Comparison of ENCODE assay signal across 12 cellular contexts in the genomic region with DNA sequence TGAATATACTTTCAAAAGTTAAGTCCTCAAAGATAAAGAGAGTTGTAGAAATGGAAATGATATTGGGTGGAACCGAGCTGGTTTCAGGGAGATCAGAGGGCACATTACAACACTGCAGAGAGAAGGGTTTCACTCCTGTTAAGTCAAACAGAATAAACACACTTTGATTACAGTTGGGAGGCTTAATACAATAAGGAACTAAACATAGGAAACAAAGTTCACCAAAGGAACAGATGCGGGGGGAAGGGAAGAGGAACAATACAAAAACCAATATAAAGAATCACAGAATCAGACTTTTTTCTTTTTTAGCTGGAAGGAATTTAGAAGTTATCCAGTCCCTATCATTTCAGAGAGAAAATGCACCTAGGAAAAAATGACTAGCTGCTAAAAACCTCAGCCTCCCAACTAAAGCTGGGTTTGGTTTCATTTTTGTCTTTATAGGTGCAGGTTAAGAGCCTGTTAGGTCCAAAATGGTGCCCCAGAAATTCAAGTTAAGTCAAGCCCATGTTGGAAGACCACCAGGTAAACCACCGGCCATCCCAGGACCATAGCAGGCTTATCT.
A peak's percentile ranks its signal among the peaks of the same experiment; 100 is the strongest.
DNase-seq lines count a peak whose midpoint lies in the region; ATAC-seq and TF ChIP-seq lines count a peak whose summit lies in the region.
"Had no signal": no experiment of that assay in that cellular context is flagged by ENCODE, and none has a peak within 500 bp of the region (broad histone marks: within the 10 kb centered on the region; RNA-seq: fewer than 3 reads in every experiment).

No MANE protein-coding gene starts in this region.

- peak overlapping the region; percentile 15 for H3K4me2 ChIP-seq in mammary epithelial cell (ENCODE audit: insufficient read depth, low read depth, low read length)

- DNase-seq in NB4 (ENCODE audit: low read depth) (peak; percentile 8), mammary epithelial cell (no peak), HK-2 (ENCODE audit: unreplicated experiment) (no peak), putamen (ENCODE audit: low spot score) (no peak)
- DNase-seq: EL, mesendoderm, NCI-H446 had no signal

- intact Hi-C loops in mammary epithelial cell (cut with micrococcal nuclease) = no loop called here

- no peak for TF ChIP-seq POLR2A in NB4 (IDR thresholded peaks at IDR 0.05; ENCODE audit: extremely low read depth, insufficient read length)

- H3K4me1 ChIP-seq in mammary epithelial cell (ENCODE audit: insufficient read depth, low read length) (peaks cover 52% of the 10 kb centered on the region), liver (ENCODE audit: control insufficient read depth in 4 of 4, insufficient read depth in 4 of 4, low read length in 3 of 4) (peaks cover 11 to 63% (median 56%) of the 10 kb centered on the region in 4 donors), subcutaneous abdominal adipose tissue (ENCODE audit: control insufficient read depth in 5 of 5, insufficient read depth in 5 of 5, low read length in 5 of 5) (peaks cover 2 to 46% (median 30%) of the 10 kb centered on the region in 5 donors)

- H3K9me3 ChIP-seq in mammary epithelial cell (replicated peaks; ENCODE audit: insufficient read depth, low read length) = no peaks in the 10 kb centered on the region
- no peaks in the 10 kb centered on the region for H3K9me3 ChIP-seq in liver (ENCODE audit: control insufficient read depth in 4 of 4, low read length in 3 of 4)
- H3K9me3 ChIP-seq in subcutaneous abdominal adipose tissue (ENCODE audit: control insufficient read depth in 5 of 5, low read length in 5 of 5) = no peaks in the 10 kb centered on the region

- no peaks in the 10 kb centered on the region for H3K36me3 ChIP-seq in mammary epithelial cell (ENCODE audit: insufficient read depth, low read length)
- no peaks in the 10 kb centered on the region for H3K36me3 ChIP-seq in liver (ENCODE audit: control insufficient read depth in 4 of 4, insufficient read depth in 3 of 4, low read depth in 1 of 4, low read length in 3 of 4)
- H3K36me3 ChIP-seq in subcutaneous abdominal adipose tissue (ENCODE audit: control insufficient read depth in 5 of 5, insufficient read depth in 5 of 5, low read length in 5 of 5) = peaks cover 0 to 4% (median 0%) of the 10 kb centered on the region in 5 donors

- BruUV-seq in mammary epithelial cell (replicated peaks; lab: Mats Ljungman, UMichigan) = no TSS peak

- TF ChIP-seq CTCF in NB4 (IDR thresholded peaks at IDR 0.05; ENCODE audit: low read depth, low read length) (no peak), mammary epithelial cell (conservative IDR thresholded peaks at IDR 0.05 in 1 of 2, IDR thresholded peaks at IDR 0.05 in 1 of 2; ENCODE audit: extremely low read depth in 1 of 2, insufficient read depth in 1 of 2, low read depth in 1 of 2, low read length in 2 of 2) (no peak), liver (IDR thresholded peaks at IDR 0.05; ENCODE audit: low read depth, low read length, missing input control) (no peak)

- in situ Hi-C loops in mammary epithelial cell (cut with MboI; ENCODE audit: low sequenced_read_pairs in 2 of 2) = no loop called here

- WGBS in mammary epithelial cell (ENCODE audit: low coverage, missing lambda C conversion rate) = 95% methylated on average over 3 of the region's 3 CpGs
- 18% methylated on average over 3 of the region's 3 CpGs for WGBS in liver

- dilution Hi-C loops in mammary epithelial cell (cut with HindIII; ENCODE audit: low sequenced_read_pairs) = no loop called here

- H3K4me3 ChIP-seq in NB4 (ENCODE audit: low read depth, low read length) (no peak overlapping the region), mammary epithelial cell (replicated peaks in 1 of 3; ENCODE audit: insufficient read depth in 1 of 3, low read depth in 2 of 3, low read length in 3 of 3) (no peak overlapping the region), liver (ENCODE audit: low read depth in 1 of 3, low read length in 3 of 3) (peak overlapping the region; percentile 6 to 69 (median 59)), subcutaneous abdominal adipose tissue (ENCODE audit: low read depth in 1 of 5, low read length in 5 of 5) (peak overlapping the region in 3 of 5 donors; percentile 4 to 45 (median 24))

- no peak overlapping the region for H3K9ac ChIP-seq in mammary epithelial cell (ENCODE audit: insufficient read depth, low read length)
- peak overlapping the region; percentile 50 to 88 for H3K9ac ChIP-seq in liver (ENCODE audit: low read depth in 1 of 2, low read length in 2 of 2)
- H3K9ac ChIP-seq in subcutaneous abdominal adipose tissue (ENCODE audit: low read length in 5 of 5) = no peak overlapping the region

- H3K27ac ChIP-seq in mammary epithelial cell (ENCODE audit: insufficient read depth, low read depth, low read length) = no peak overlapping the region
- peak overlapping the region; percentile 77 to 90 for H3K27ac ChIP-seq in liver (ENCODE audit: low read depth in 1 of 2, low read length in 2 of 2)
- H3K27ac ChIP-seq in subcutaneous abdominal adipose tissue (ENCODE audit: low read depth, low read length) = peak overlapping the region; percentile 43

- H2AFZ ChIP-seq in mammary epithelial cell (ENCODE audit: low read depth, low read length) = no peak overlapping the region

- peaks cover 86% of the 10 kb centered on the region for H3K79me2 ChIP-seq in mammary epithelial cell (ENCODE audit: insufficient read depth, low read length)

- CTCF ChIA-PET in mammary epithelial cell (lab: Charles Lee; ENCODE audit: low non-redundant PET) = interaction anchor here (0.7 kb wide), 1 partner anchor 37 kb away, joined by 4 read pairs; no protein-coding TSS in a partner anchor

- H4K20me1 ChIP-seq in mammary epithelial cell (ENCODE audit: insufficient read depth, low read length) = no peaks in the 10 kb centered on the region

- TF ChIP-seq RAD21 in liver (IDR thresholded peaks at IDR 0.05) = peak in 1 of 2 donors; percentile 13

- ATAC-seq in GM21381 (IDR thresholded peaks at IDR 0.05; ENCODE audit: unreplicated experiment) = no peak
- ATAC-seq in GM19023 (IDR thresholded peaks at IDR 0.05; ENCODE audit: unreplicated experiment) = no peak
- ATAC-seq: stimulated activated memory B cell treated with anti-CD40 and anti-IgM and Interleukin-4, amounts not matched to agents 10 μg/mL and 1 μg/mL and 100 μg/mL, for 72 hours had no signal

- H3K27me3 ChIP-seq in mammary epithelial cell (ENCODE audit: insufficient read depth, low read length) (no peaks in the 10 kb centered on the region), liver (ENCODE audit: control insufficient read depth in 4 of 4, insufficient read depth in 4 of 4, low read length in 3 of 4) (no peaks in the 10 kb centered on the region), subcutaneous abdominal adipose tissue (ENCODE audit: control insufficient read depth in 5 of 5, insufficient read depth in 4 of 5, low read length in 5 of 5) (no peaks in the 10 kb centered on the region)

TF ChIP-seq in liver, 16 proteins besides CTCF, POLR2A, EP300 and RAD21 (continues in another document):
- TF ChIP-seq FOXA1 (IDR thresholded peaks at IDR 0.05) (no peak), RXRA (IDR thresholded peaks at IDR 0.05) (peak; percentile 32 to 42), NR2F2 (IDR thresholded peaks at IDR 0.05) (peak; percentile 30), FOXA2 (IDR thresholded peaks at IDR 0.05) (no peak), ZBTB33 (IDR thresholded peaks at IDR 0.05) (no peak), HNF4G (IDR thresholded peaks at IDR 0.05) (peak; percentile 47), ATF3 (IDR thresholded peaks at IDR 0.05) (peak; percentile 37), MAX (IDR thresholded peaks at IDR 0.05) (peak; percentile 9), SP1 (IDR thresholded peaks at IDR 0.05) (peak; percentile 65), TAF1 (conservative IDR thresholded peaks at IDR 0.05) (no peak), YY1 (IDR thresholded peaks at IDR 0.05) (peak; percentile 47), EGR1 (IDR thresholded peaks at IDR 0.05; ENCODE audit: low read depth in 2 of 2) (peak in 1 of 2 donors; percentile 37), GABPA (IDR thresholded peaks at IDR 0.05 in 1 of 2, conservative IDR thresholded peaks at IDR 0.05 in 1 of 2) (no peak), JUND (IDR thresholded peaks at IDR 0.05) (peak; percentile 57 to 74)

Comparison
In these comparisons a context has a peak if more than half of its experiments do, and no peak if none do; other contexts are left out.
1. H3K4me3 ChIP-seq: peak in liver (3 of 3) and subcutaneous abdominal adipose tissue (3 of 5); none in NB4 (single experiment) and mammary epithelial cell (0 of 3).
2. H3K9ac ChIP-seq: peak in liver (2 of 2); none in mammary epithelial cell (single experiment) and subcutaneous abdominal adipose tissue (0 of 5).